Comparison of ENCODE assay signal across 1 cellular context in genomic region chr11:65817312-65817814, GRCh38.
A peak's percentile ranks its signal among the peaks of the same experiment; 100 is the strongest.
TF ChIP-seq lines count a peak whose summit lies in the region.

No MANE protein-coding gene starts in this region.

TF ChIP-seq in K562, 482 proteins besides CTCF, POLR2A, EP300 and RAD21:
- TF ChIP-seq ZNF316 (IDR thresholded peaks at IDR 0.05) (no peak), SMARCA5 (IDR thresholded peaks at IDR 0.05) (0 out of 2 replicates have a peak, but pooled peaks have one; percentile 42), MECOM (CRISPR knock-in tag; IDR thresholded peaks at IDR 0.05) (0 out of 2 replicates have a peak, but pooled peaks have one; percentile 12), ETV5 (CRISPR knock-in tag; IDR thresholded peaks at IDR 0.05; ENCODE audit: low read depth) (no peak), ELF2 (CRISPR knock-in tag; IDR thresholded peaks at IDR 0.05) (no peak), ZNF263 (CRISPR knock-in tag; IDR thresholded peaks at IDR 0.05; ENCODE audit: borderline replicate concordance) (no peak), POLR3A (IDR thresholded peaks at IDR 0.05; ENCODE audit: borderline replicate concordance, extremely low read depth, insufficient read depth, insufficient read length) (no peak), ZNF121 (CRISPR knock-in tag; conservative IDR thresholded peaks at IDR 0.05) (peak; percentile 90), E2F6 (IDR thresholded peaks at IDR 0.05; ENCODE audit: borderline replicate concordance in 1 of 2, extremely low read depth in 1 of 2, insufficient read depth in 1 of 2, insufficient read length in 1 of 2, low read depth in 1 of 2, low read length in 1 of 2, poor library complexity in 1 of 2, severe bottlenecking in 1 of 2) (no peak), RBM25 (IDR thresholded peaks at IDR 0.05; ENCODE audit: low read depth, low read length, severe bottlenecking) (peak; percentile 25), NFXL1 (CRISPR knock-in tag; IDR thresholded peaks at IDR 0.05) (no peak), ZBTB40 (IDR thresholded peaks at IDR 0.05) (peak; percentile 39; the same call in 1 of the 2 replicates), ZBTB40 (CRISPR knock-in tag; IDR thresholded peaks at IDR 0.05) (no peak), BCOR (IDR thresholded peaks at IDR 0.05) (peak; percentile 68)
